22 cellular contexts compared by ENCODE assay signal in genomic region chr16:77696149-77696548, GRCh38. TPM values are rescaled to one million over a fixed set of nuclear protein-coding genes. Genes with fewer than 3 reads are reported as not detected.
"Had no signal": no experiment of that assay in that cellular context is flagged by ENCODE, and none has a peak within 500 bp of the region (broad histone marks: within the 10 kb centered on the region; RNA-seq: fewer than 3 reads in every experiment).

No MANE protein-coding gene starts in this region.

- H3K27ac Mint-ChIP-seq: activated CD4-positive, alpha-beta T cell treated with anti-CD3 and anti-CD28 coated beads, Interleukin-2, amount 10 ng/mL, durations not matched to agents 24 days and 14 days; stimulated activated effector memory CD8-positive, alpha-beta T cell treated with anti-CD3 and anti-CD28 coated beads, Interleukin-12 subunit alpha, Interleukin-12 subunit beta, amount 100 ng/mL, for 72 hours; type B pancreatic cell had no signal

- ATAC-seq: esophagus mucosa; heart right ventricle; left ventricle myocardium superior; psoas muscle; sciatic nerve; stimulated activated effector memory CD8-positive, alpha-beta T cell treated with anti-CD3 and anti-CD28 coated beads, Interleukin-12 subunit alpha, Interleukin-12 subunit beta, amount 100 ng/mL, for 72 hours had no signal

- H3K9me3 Mint-ChIP-seq: activated CD4-positive, alpha-beta T cell treated with anti-CD3 and anti-CD28 coated beads, Interleukin-2, amount 10 ng/mL, durations not matched to agents 24 days and 14 days; neural crest cell; stimulated activated effector memory CD8-positive, alpha-beta T cell treated with anti-CD3 and anti-CD28 coated beads, Interleukin-12 subunit alpha, Interleukin-12 subunit beta, amount 100 ng/mL, for 72 hours; type B pancreatic cell had no signal

- H3K27ac ChIP-seq: ascending aorta, breast epithelium, heart right ventricle, psoas muscle, testis had no signal

- H3K4me1 Mint-ChIP-seq: activated CD4-positive, alpha-beta T cell treated with anti-CD3 and anti-CD28 coated beads, Interleukin-2, amount 10 ng/mL, durations not matched to agents 24 days and 14 days; stimulated activated effector memory CD8-positive, alpha-beta T cell treated with anti-CD3 and anti-CD28 coated beads, Interleukin-12 subunit alpha, Interleukin-12 subunit beta, amount 100 ng/mL, for 72 hours had no signal

- DNase-seq: activated CD4-positive, alpha-beta T cell treated with anti-CD3 and anti-CD28 coated beads, Interleukin-2, amount 10 ng/mL, durations not matched to agents 24 days and 14 days; activated CD8-positive, alpha-beta memory T cell treated with anti-CD3 and anti-CD28 coated beads, Interleukin-2, amount 50 U/mL, for 4 hours; activated effector memory CD4-positive, alpha-beta T cell treated with Interleukin-2 at 50 U/mL for 16 hours; activated naive CD4-positive, alpha-beta T cell treated with anti-CD3 and anti-CD28 coated beads, Interleukin-2, amount 50 U/mL, for 16 hours; activated T-cell treated with anti-CD3 and anti-CD28 coated beads, Interleukin-2, amount 50 U/mL, for 48 hours; cerebellar nuclear complex; cortex of kidney; effector CD8-positive, alpha-beta T cell; heart right ventricle; left ventricle myocardium superior; psoas muscle; stimulated activated CD4-positive, alpha-beta T cell treated with anti-CD3 and anti-CD28 coated beads, Interleukin-4, amount 100 ng/mL, for 1 hour; T1000; testis had no signal

- H3K9me3 ChIP-seq: ascending aorta, breast epithelium, heart right ventricle, psoas muscle, testis had no signal

- H3K4me3 ChIP-seq: ascending aorta, breast epithelium, heart right ventricle, psoas muscle, smooth muscle cell, testis had no signal

- H3K27me3 ChIP-seq: ascending aorta, breast epithelium, testis had no signal

- H3K36me3 ChIP-seq: ascending aorta, breast epithelium, heart right ventricle had no signal

- H3K4me1 ChIP-seq: ascending aorta, breast epithelium, heart right ventricle, psoas muscle, testis had no signal

- H3K4me3 Mint-ChIP-seq: activated CD4-positive, alpha-beta T cell treated with anti-CD3 and anti-CD28 coated beads, Interleukin-2, amount 10 ng/mL, durations not matched to agents 24 days and 14 days; neural crest cell; stimulated activated effector memory CD8-positive, alpha-beta T cell treated with anti-CD3 and anti-CD28 coated beads, Interleukin-12 subunit alpha, Interleukin-12 subunit beta, amount 100 ng/mL, for 72 hours; type B pancreatic cell had no signal

- H3K4me2 ChIP-seq: smooth muscle cell had no signal

- H3K36me3 Mint-ChIP-seq: stimulated activated effector memory CD8-positive, alpha-beta T cell treated with anti-CD3 and anti-CD28 coated beads, Interleukin-12 subunit alpha, Interleukin-12 subunit beta, amount 100 ng/mL, for 72 hours; type B pancreatic cell had no signal

RNA-seq across cellular contexts. Expression of gene NUDT7, which starts 26.2 kb away (rescaled TPM):
- total RNA-seq: ascending aorta had no signal
